In genomic region chr2:95345415-95346235, GRCh38 we compare ENCODE assay signal across 1 cellular context.
TF ChIP-seq lines count a peak whose summit lies in the region.

No MANE protein-coding gene starts in this region.

TF ChIP-seq in HepG2, 621 proteins besides CTCF, POLR2A, EP300 and RAD21 (continued from another document and continues in another):
- no peak for TF ChIP-seq ZBTB40 (IDR thresholded peaks at IDR 0.05)
- 0 out of 2 replicates have a peak, but pooled peaks have one; percentile 31 for TF ChIP-seq ZBTB40 (CRISPR knock-in tag; IDR thresholded peaks at IDR 0.05)
- TF ChIP-seq, protein P1, sequence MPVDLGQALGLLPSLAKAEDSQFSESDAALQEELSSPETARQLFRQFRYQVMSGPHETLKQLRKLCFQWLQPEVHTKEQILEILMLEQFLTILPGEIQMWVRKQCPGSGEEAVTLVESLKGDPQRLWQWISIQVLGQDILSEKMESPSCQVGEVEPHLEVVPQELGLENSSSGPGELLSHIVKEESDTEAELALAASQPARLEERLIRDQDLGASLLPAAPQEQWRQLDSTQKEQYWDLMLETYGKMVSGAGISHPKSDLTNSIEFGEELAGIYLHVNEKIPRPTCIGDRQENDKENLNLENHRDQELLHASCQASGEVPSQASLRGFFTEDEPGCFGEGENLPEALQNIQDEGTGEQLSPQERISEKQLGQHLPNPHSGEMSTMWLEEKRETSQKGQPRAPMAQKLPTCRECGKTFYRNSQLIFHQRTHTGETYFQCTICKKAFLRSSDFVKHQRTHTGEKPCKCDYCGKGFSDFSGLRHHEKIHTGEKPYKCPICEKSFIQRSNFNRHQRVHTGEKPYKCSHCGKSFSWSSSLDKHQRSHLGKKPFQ (CRISPR knock-in tag; IDR thresholded peaks at IDR 0.05; ENCODE audit: insufficient replicate concordance) = no peak
- TF ChIP-seq FOXA3 (CRISPR knock-in tag; IDR thresholded peaks at IDR 0.05) = no peak
- TF ChIP-seq HHEX (CRISPR knock-in tag; IDR thresholded peaks at IDR 0.05) = no peak
- TF ChIP-seq ZNF12 (CRISPR knock-in tag; IDR thresholded peaks at IDR 0.05) = no peak
- no peak for TF ChIP-seq PLSCR1 (CRISPR knock-in tag; IDR thresholded peaks at IDR 0.05; ENCODE audit: borderline replicate concordance)
- TF ChIP-seq RBFOX2 (IDR thresholded peaks at IDR 0.05; ENCODE audit: low read depth, low read length) = no peak
- peak; percentile 95; the same call in 1 of the 2 replicates for TF ChIP-seq ZNF598 (CRISPR knock-in tag; IDR thresholded peaks at IDR 0.05; ENCODE audit: borderline replicate concordance)
- TF ChIP-seq TBX2 (CRISPR knock-in tag; IDR thresholded peaks at IDR 0.05; ENCODE audit: borderline replicate concordance) = peak; percentile 56; the same call in 1 of the 2 replicates
- TF ChIP-seq TOPORS (CRISPR knock-in tag; IDR thresholded peaks at IDR 0.05) = peak; percentile 57; the same call in 1 of the 2 replicates
- TF ChIP-seq, protein P2, sequence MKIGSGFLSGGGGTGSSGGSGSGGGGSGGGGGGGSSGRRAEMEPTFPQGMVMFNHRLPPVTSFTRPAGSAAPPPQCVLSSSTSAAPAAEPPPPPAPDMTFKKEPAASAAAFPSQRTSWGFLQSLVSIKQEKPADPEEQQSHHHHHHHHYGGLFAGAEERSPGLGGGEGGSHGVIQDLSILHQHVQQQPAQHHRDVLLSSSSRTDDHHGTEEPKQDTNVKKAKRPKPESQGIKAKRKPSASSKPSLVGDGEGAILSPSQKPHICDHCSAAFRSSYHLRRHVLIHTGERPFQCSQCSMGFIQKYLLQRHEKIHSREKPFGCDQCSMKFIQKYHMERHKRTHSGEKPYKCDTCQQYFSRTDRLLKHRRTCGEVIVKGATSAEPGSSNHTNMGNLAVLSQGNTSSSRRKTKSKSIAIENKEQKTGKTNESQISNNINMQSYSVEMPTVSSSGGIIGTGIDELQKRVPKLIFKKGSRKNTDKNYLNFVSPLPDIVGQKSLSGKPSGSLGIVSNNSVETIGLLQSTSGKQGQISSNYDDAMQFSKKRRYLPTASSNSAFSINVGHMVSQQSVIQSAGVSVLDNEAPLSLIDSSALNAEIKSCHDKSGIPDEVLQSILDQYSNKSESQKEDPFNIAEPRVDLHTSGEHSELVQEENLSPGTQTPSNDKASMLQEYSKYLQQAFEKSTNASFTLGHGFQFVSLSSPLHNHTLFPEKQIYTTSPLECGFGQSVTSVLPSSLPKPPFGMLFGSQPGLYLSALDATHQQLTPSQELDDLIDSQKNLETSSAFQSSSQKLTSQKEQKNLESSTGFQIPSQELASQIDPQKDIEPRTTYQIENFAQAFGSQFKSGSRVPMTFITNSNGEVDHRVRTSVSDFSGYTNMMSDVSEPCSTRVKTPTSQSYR (CRISPR knock-in tag; IDR thresholded peaks at IDR 0.05; ENCODE audit: borderline replicate concordance) = no peak
- TF ChIP-seq, protein P3, sequence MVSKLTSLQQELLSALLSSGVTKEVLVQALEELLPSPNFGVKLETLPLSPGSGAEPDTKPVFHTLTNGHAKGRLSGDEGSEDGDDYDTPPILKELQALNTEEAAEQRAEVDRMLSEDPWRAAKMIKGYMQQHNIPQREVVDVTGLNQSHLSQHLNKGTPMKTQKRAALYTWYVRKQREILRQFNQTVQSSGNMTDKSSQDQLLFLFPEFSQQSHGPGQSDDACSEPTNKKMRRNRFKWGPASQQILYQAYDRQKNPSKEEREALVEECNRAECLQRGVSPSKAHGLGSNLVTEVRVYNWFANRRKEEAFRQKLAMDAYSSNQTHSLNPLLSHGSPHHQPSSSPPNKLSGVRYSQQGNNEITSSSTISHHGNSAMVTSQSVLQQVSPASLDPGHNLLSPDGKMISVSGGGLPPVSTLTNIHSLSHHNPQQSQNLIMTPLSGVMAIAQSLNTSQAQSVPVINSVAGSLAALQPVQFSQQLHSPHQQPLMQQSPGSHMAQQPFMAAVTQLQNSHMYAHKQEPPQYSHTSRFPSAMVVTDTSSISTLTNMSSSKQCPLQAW (CRISPR knock-in tag; IDR thresholded peaks at IDR 0.05) = 0 out of 2 replicates have a peak, but pooled peaks have one; percentile 25
- no peak for TF ChIP-seq RBAK (CRISPR knock-in tag; IDR thresholded peaks at IDR 0.05)
- TF ChIP-seq CREB3 (CRISPR knock-in tag; IDR thresholded peaks at IDR 0.05) = no peak
- TF ChIP-seq ZNF17 (CRISPR knock-in tag; IDR thresholded peaks at IDR 0.05) = no peak
- TF ChIP-seq DRAP1 (CRISPR knock-in tag; IDR thresholded peaks at IDR 0.05) = no peak
- TF ChIP-seq KLF15 (CRISPR knock-in tag; IDR thresholded peaks at IDR 0.05; ENCODE audit: borderline replicate concordance) = no peak
- TF ChIP-seq TRIM24 (CRISPR knock-in tag; IDR thresholded peaks at IDR 0.05) = no peak
- no peak for TF ChIP-seq MAZ (IDR thresholded peaks at IDR 0.05; ENCODE audit: borderline replicate concordance, low read depth, low read length)
- TF ChIP-seq MAZ (CRISPR knock-in tag; IDR thresholded peaks at IDR 0.05; ENCODE audit: low read depth) = peak; percentile 46; the same call in 1 of the 2 replicates
- 0 out of 2 replicates have a peak, but pooled peaks have one; percentile 24 for TF ChIP-seq MYNN (CRISPR knock-in tag; IDR thresholded peaks at IDR 0.05; ENCODE audit: low read depth)
- TF ChIP-seq ZNF576 (CRISPR knock-in tag; IDR thresholded peaks at IDR 0.05) = no peak
- TF ChIP-seq, protein P4, sequence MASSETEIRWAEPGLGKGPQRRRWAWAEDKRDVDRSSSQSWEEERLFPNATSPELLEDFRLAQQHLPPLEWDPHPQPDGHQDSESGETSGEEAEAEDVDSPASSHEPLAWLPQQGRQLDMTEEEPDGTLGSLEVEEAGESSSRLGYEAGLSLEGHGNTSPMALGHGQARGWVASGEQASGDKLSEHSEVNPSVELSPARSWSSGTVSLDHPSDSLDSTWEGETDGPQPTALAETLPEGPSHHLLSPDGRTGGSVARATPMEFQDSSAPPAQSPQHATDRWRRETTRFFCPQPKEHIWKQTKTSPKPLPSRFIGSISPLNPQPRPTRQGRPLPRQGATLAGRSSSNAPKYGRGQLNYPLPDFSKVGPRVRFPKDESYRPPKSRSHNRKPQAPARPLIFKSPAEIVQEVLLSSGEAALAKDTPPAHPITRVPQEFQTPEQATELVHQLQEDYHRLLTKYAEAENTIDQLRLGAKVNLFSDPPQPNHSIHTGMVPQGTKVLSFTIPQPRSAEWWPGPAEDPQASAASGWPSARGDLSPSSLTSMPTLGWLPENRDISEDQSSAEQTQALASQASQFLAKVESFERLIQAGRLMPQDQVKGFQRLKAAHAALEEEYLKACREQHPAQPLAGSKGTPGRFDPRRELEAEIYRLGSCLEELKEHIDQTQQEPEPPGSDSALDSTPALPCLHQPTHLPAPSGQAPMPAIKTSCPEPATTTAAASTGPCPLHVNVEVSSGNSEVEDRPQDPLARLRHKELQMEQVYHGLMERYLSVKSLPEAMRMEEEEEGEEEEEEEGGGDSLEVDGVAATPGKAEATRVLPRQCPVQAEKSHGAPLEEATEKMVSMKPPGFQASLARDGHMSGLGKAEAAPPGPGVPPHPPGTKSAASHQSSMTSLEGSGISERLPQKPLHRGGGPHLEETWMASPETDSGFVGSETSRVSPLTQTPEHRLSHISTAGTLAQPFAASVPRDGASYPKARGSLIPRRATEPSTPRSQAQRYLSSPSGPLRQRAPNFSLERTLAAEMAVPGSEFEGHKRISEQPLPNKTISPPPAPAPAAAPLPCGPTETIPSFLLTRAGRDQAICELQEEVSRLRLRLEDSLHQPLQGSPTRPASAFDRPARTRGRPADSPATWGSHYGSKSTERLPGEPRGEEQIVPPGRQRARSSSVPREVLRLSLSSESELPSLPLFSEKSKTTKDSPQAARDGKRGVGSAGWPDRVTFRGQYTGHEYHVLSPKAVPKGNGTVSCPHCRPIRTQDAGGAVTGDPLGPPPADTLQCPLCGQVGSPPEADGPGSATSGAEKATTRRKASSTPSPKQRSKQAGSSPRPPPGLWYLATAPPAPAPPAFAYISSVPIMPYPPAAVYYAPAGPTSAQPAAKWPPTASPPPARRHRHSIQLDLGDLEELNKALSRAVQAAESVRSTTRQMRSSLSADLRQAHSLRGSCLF (CRISPR knock-in tag; IDR thresholded peaks at IDR 0.05; ENCODE audit: borderline replicate concordance) = no peak
- peak; percentile 58 for TF ChIP-seq GABPB1 (CRISPR knock-in tag; IDR thresholded peaks at IDR 0.05)
- no peak for TF ChIP-seq E2F1 (CRISPR knock-in tag; IDR thresholded peaks at IDR 0.05)
